In the genomic region with DNA sequence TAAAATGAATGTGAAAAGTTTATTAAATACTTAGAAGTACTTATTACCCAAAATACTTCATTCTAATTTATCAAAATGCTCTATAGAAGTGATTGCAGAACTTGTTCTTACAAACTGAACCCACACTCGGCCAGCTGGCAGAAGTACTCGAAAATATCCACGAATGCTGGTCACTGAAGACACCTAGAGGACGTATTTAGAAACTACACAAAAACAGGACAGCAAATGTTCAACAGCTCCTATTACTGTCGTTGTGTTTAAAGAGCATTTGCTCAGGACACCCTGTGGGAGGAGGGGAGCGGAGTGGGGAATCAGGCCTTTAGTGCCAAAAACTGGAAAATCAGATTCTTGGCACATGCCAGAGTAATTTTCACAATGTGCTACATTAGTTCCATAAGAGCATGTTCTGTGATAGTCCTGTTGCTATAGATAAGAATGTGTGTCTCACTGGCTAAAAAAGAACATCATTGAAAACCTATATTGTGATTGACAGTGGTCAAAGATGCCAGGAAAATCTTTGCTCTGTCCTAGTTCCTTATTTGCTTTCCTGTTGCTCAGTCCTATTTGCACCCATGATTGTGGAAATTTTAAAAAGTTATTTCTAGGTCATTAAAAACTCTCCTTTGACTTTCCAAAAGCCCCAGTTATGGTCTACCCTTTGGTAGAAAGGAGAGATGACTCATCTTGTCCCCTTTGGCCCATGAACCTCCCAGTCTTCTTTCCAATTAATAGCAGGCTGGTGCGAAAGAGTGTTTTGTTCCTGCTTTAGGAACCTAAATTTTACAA, we compare ENCODE assay signal across 8 cellular contexts. TPM values are rescaled to one million over a fixed set of nuclear protein-coding genes. Genes with fewer than 3 reads are reported as not detected.
DNase-seq lines count a peak whose midpoint lies in the region; ATAC-seq, FAIRE-seq and TF ChIP-seq lines count a peak whose summit lies in the region.

No MANE protein-coding gene starts in this region.

- H3K9me3 Mint-ChIP-seq in activated naive CD4-positive, alpha-beta T cell treated with anti-CD3 and anti-CD28 coated beads, Interleukin-2, amount 10 ng/mL, durations not matched to agents 7 days and 5 days, result no peaks in the 10 kb centered on the region

- no peaks in the 10 kb centered on the region for H3K36me3 ChIP-seq in cardiac muscle cell

- no peaks in the 10 kb centered on the region for H3K4me1 Mint-ChIP-seq in activated naive CD4-positive, alpha-beta T cell treated with anti-CD3 and anti-CD28 coated beads, Interleukin-2, amount 10 ng/mL, durations not matched to agents 7 days and 5 days

- no peak overlapping the region for H3K4me3 Mint-ChIP-seq in activated naive CD4-positive, alpha-beta T cell treated with anti-CD3 and anti-CD28 coated beads, Interleukin-2, amount 10 ng/mL, durations not matched to agents 7 days and 5 days

- no peak overlapping the region for H3K27ac Mint-ChIP-seq in activated naive CD4-positive, alpha-beta T cell treated with anti-CD3 and anti-CD28 coated beads, Interleukin-2, amount 10 ng/mL, durations not matched to agents 7 days and 5 days

- H3K27me3 ChIP-seq in cardiac muscle cell, result peaks cover 3% of the 10 kb centered on the region

- peak; percentile 77 for FAIRE-seq in RCC 7860 (lab: Jason Lieb, UNC)

- DNase-seq in DMS153 treated with DMSO at 0.1 percent for 48 hours (lab: John Stamatoyannopoulos, UW; ENCODE audit: unreplicated experiment) (peak; percentile 62), RCC 7860 (ENCODE audit: low spot score) (peak; percentile 71), cardiac muscle cell (ENCODE audit: low read depth in 1 of 2, low spot score in 1 of 2) (peak; percentile 72 to 94), pons (ENCODE audit: low spot score) (peak; percentile 92)
- DNase-seq in activated naive CD4-positive, alpha-beta T cell treated with anti-CD3 and anti-CD28 coated beads, Interleukin-2, amount 10 ng/mL, durations not matched to agents 7 days and 5 days, result peak; percentile 40

- no peaks in the 10 kb centered on the region for H3K9me3 ChIP-seq in cardiac muscle cell (ENCODE audit: low read depth)

- CTCF ChIA-PET in activated naive CD4-positive, alpha-beta T cell treated with anti-CD3 and anti-CD28 coated beads, Interleukin-2, amount 10 ng/mL, durations not matched to agents 7 days and 5 days (lab: Charles Lee), result interaction anchor here (0.7 to 4.3 kb wide), 16 partner anchors 8 to 818 kb away, joined by 3 to 29 read pairs (median 4); no protein-coding TSS in a partner anchor

- no peak overlapping the region for H3K4me3 ChIP-seq in cardiac muscle cell

- H3K4me1 ChIP-seq in cardiac muscle cell (ENCODE audit: low read depth), result no peaks in the 10 kb centered on the region

- no peak overlapping the region for H3K27ac ChIP-seq in cardiac muscle cell

- peak; percentile 76 for TF ChIP-seq CTCF in LNCAP (IDR thresholded peaks at IDR 0.05)
- TF ChIP-seq CTCF in cardiac muscle cell (IDR thresholded peaks at IDR 0.05; ENCODE audit: low read depth, low read length), result peak; percentile 68

- peak; percentile 83 for ATAC-seq in GM21515 (IDR thresholded peaks at IDR 0.05; ENCODE audit: unreplicated experiment)
- ATAC-seq in GM21528 (IDR thresholded peaks at IDR 0.05; ENCODE audit: low FRiP score, unreplicated experiment), result no peak

- no peaks in the 10 kb centered on the region for H3K36me3 Mint-ChIP-seq in activated naive CD4-positive, alpha-beta T cell treated with anti-CD3 and anti-CD28 coated beads, Interleukin-2, amount 10 ng/mL, durations not matched to agents 7 days and 5 days

- H3K27me3 Mint-ChIP-seq in activated naive CD4-positive, alpha-beta T cell treated with anti-CD3 and anti-CD28 coated beads, Interleukin-2, amount 10 ng/mL, durations not matched to agents 7 days and 5 days, result peaks cover 13% of the 10 kb centered on the region

RNA-seq across cellular contexts. Expression of gene NRBF2, which starts 49.0 kb away (rescaled TPM):
- 16.1 and 16.4 TPM in 2 replicates for total RNA-seq in cardiac muscle cell
- 25.2 and 28.1 TPM in 2 replicates for polyA plus RNA-seq in cardiac muscle cell

Comparison
In these comparisons a context has a peak if more than half of its experiments do, and no peak if none do; other contexts are left out.
1. DNase-seq: peak in every context shown above with its lines; median percentile 92 in pons; 83 in cardiac muscle cell; 71 in RCC 7860; 62 in DMS153 treated with DMSO at 0.1 percent for 48 hours; 40 in activated naive CD4-positive, alpha-beta T cell treated with anti-CD3 and anti-CD28 coated beads, Interleukin-2, amount 10 ng/mL, durations not matched to agents 7 days and 5 days.